ENCODE assay signal across 8 cellular contexts in genomic region chr7:103148994-103149807, GRCh38. TPM values are rescaled to one million over a fixed set of nuclear protein-coding genes. Genes with fewer than 3 reads are reported as not detected.
DNase-seq lines count a peak whose midpoint lies in the region; ATAC-seq and TF ChIP-seq lines count a peak whose summit lies in the region.

Gene NAPEPLD (minus strand): TSS chr7:103149099. CDS start chr7:103128776, 20,323 bp downstream.

- peaks cover 8% of the 10 kb centered on the region for H3K27me3 Mint-ChIP-seq in endothelial cell (ENCODE audit: unreplicated experiment)

- in situ Hi-C loops in Caki2 (cut with HindIII; ENCODE audit: low pct_unique_long_range_greater_than_20kb, low sequenced_read_pairs) = no loop called here

- peak; percentile 77 for ATAC-seq in GM21367 (IDR thresholded peaks at IDR 0.05; ENCODE audit: unreplicated experiment)

- H3K4me1 Mint-ChIP-seq in endothelial cell (ENCODE audit: unreplicated experiment) = peaks cover 20% of the 10 kb centered on the region

- H3K4me3 Mint-ChIP-seq in endothelial cell (ENCODE audit: unreplicated experiment) = peak within 1 kb of the TSS; percentile 98

- peaks cover 8% of the 10 kb centered on the region for H3K36me3 Mint-ChIP-seq in endothelial cell (ENCODE audit: low read depth, unreplicated experiment)

- peak within 1 kb of the TSS; percentile 93 for H3K27ac Mint-ChIP-seq in endothelial cell (ENCODE audit: unreplicated experiment)

- peak; percentile 92 for DNase-seq in Caki2 (ENCODE audit: low read depth)
- DNase-seq in HT1080 (ENCODE audit: low read depth) = peak; percentile 83
- peak; percentile 20 for DNase-seq in NOMO-1 treated with dmso at 0.1 percent for 144 hours (lab: John Stamatoyannopoulos, UW; ENCODE audit: unreplicated experiment)
- DNase-seq in activated CD8-positive, alpha-beta memory T cell treated with anti-CD3 and anti-CD28 coated beads, Interleukin-2, amount 50 U/mL, for 4 hours = peak; percentile 74
- peak; percentile 81 for DNase-seq in endothelial cell (ENCODE audit: low spot score)
- peak; percentile 89 for DNase-seq in middle frontal gyrus (ENCODE audit: extremely low spot score, low spot score)
- DNase-seq in stimulated activated CD8-positive, alpha-beta memory T cell treated with anti-CD3 and anti-CD28 coated beads, Interleukin-15, amount 100 ng/mL, for 48 hours (ENCODE audit: low read depth in 2 of 2) = peak; percentile 49 to 57

- no peaks in the 10 kb centered on the region for H3K9me3 Mint-ChIP-seq in endothelial cell (ENCODE audit: unreplicated experiment)

- TF ChIP-seq CTCF in endothelial cell (IDR thresholded peaks at IDR 0.05; ENCODE audit: unreplicated experiment) = no peak

RNA-seq across cellular contexts. Expression of gene NAPEPLD, which starts in this region (rescaled TPM):
- total RNA-seq in Caki2 (2014; rRNA removed; shearing (Covaris generic); ENCODE audit: low replicate concordance) = 8.5 and 13.1 TPM in 2 replicates
- total RNA-seq in HT1080 (2014; rRNA removed; shearing (Covaris generic)) = 3.6 and 5.0 TPM in 2 replicates
- polyA plus RNA-seq in HT1080 (2015; cell fraction: cytosol; rRNA removed) = 1.8 and 2.1 TPM in 2 replicates
- 6.1 and 7.7 TPM in 2 replicates for polyA plus RNA-seq in HT1080 (2015; cell fraction: nucleus; rRNA removed)
- 6.1 TPM for total RNA-seq in endothelial cell (ENCODE audit: unreplicated experiment)

Comparison
In these comparisons a context has a peak if more than half of its experiments do, and no peak if none do; other contexts are left out.
1. Peak in every context shown above with its lines: DNase-seq and ATAC-seq.
2. DNase-seq: peak in every context shown above with its lines; median percentile 92 in Caki2; 89 in middle frontal gyrus; 83 in HT1080; 81 in endothelial cell; 74 in activated CD8-positive, alpha-beta memory T cell treated with anti-CD3 and anti-CD28 coated beads, Interleukin-2, amount 50 U/mL, for 4 hours; 53 in stimulated activated CD8-positive, alpha-beta memory T cell treated with anti-CD3 and anti-CD28 coated beads, Interleukin-15, amount 100 ng/mL, for 48 hours; 20 in NOMO-1 treated with dmso at 0.1 percent for 144 hours.